Comparison of ENCODE assay signal across 2 cellular contexts in genomic region chr7:140485463-140486265, GRCh38.
TF ChIP-seq lines count a peak whose summit lies in the region.

No MANE protein-coding gene starts in this region.

TF ChIP-seq in Ishikawa, 13 proteins besides CTCF, POLR2A, EP300 and RAD21:
- TF ChIP-seq, protein P1, sequence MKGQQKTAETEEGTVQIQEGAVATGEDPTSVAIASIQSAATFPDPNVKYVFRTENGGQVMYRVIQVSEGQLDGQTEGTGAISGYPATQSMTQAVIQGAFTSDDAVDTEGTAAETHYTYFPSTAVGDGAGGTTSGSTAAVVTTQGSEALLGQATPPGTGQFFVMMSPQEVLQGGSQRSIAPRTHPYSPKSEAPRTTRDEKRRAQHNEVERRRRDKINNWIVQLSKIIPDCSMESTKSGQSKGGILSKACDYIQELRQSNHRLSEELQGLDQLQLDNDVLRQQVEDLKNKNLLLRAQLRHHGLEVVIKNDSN (IDR thresholded peaks at IDR 0.05), result peak; percentile 62
- TF ChIP-seq MAX (IDR thresholded peaks at IDR 0.05) (no peak), CEBPB (IDR thresholded peaks at IDR 0.05) (no peak)

TF ChIP-seq in K562, 482 proteins besides CTCF, POLR2A, EP300 and RAD21 (continued from another document and continues in another):
- TF ChIP-seq CEBPZ (IDR thresholded peaks at IDR 0.05; ENCODE audit: borderline replicate concordance, low read depth, low read length) (no peak), CBFA2T3 (IDR thresholded peaks at IDR 0.05) (peak; percentile 35; the same call in 1 of the 2 replicates), ZNF263 (CRISPR knock-in tag; IDR thresholded peaks at IDR 0.05; ENCODE audit: borderline replicate concordance) (0 out of 2 replicates have a peak, but pooled peaks have one; percentile 17), HDAC1 (IDR thresholded peaks at IDR 0.05) (0 out of 4 replicates have a peak, but pooled peaks of 1 of the 2 experiments have one; percentile 13), SMARCA4 (IDR thresholded peaks at IDR 0.05) (peak; percentile 40; the same call in 1 of the 2 replicates), HIVEP1 (CRISPR knock-in tag; IDR thresholded peaks at IDR 0.05) (0 out of 2 replicates have a peak, but pooled peaks have one; percentile 70), ZSCAN29 (IDR thresholded peaks at IDR 0.05) (no peak), RBM39 (optimal IDR thresholded peaks at IDR 0.05; ENCODE audit: low read depth, low read length) (no peak), NFE2 (IDR thresholded peaks at IDR 0.05; ENCODE audit: low read depth) (peak; percentile 83), HNRNPL (IDR thresholded peaks at IDR 0.05; ENCODE audit: low read depth, low read length) (no peak), C11orf30 (IDR thresholded peaks at IDR 0.05; ENCODE audit: low read depth) (peak; percentile 95), MIER1 (IDR thresholded peaks at IDR 0.05; ENCODE audit: low read depth) (no peak), HMG20B (CRISPR knock-in tag; IDR thresholded peaks at IDR 0.05) (no peak), ZNF79 (CRISPR knock-in tag; IDR thresholded peaks at IDR 0.05; ENCODE audit: low read depth) (no peak), CBFB (CRISPR knock-in tag; IDR thresholded peaks at IDR 0.05) (no peak), MAFF (IDR thresholded peaks at IDR 0.05; ENCODE audit: low read length) (peak; percentile 64), MAFG (tag; conservative IDR thresholded peaks at IDR 0.05) (peak; percentile 69), EP400 (IDR thresholded peaks at IDR 0.05) (0 out of 2 replicates have a peak, but pooled peaks have one; percentile 27), NCOA1 (IDR thresholded peaks at IDR 0.05; ENCODE audit: low read depth) (no peak), RBM25 (IDR thresholded peaks at IDR 0.05; ENCODE audit: low read depth, low read length, severe bottlenecking) (peak; percentile 15), MAFK (IDR thresholded peaks at IDR 0.05; ENCODE audit: low read length) (peak; percentile 49; the same call in 1 of the 2 replicates), CHAMP1 (IDR thresholded peaks at IDR 0.05) (peak; percentile 46; the same call in 1 of the 2 replicates), SRSF1 (IDR thresholded peaks at IDR 0.05; ENCODE audit: low read depth, low read length) (no peak), ZFP36 (IDR thresholded peaks at IDR 0.05; ENCODE audit: low read depth, low read length, partially characterized antibody) (no peak), ZNF311 (CRISPR knock-in tag; IDR thresholded peaks at IDR 0.05) (no peak), PHB2 (IDR thresholded peaks at IDR 0.05; ENCODE audit: low read depth) (no peak), ZNF512 (tag; IDR thresholded peaks at IDR 0.05) (no peak), DPF2 (IDR thresholded peaks at IDR 0.05) (peak; percentile 67)
- TF ChIP-seq, protein P2, sequence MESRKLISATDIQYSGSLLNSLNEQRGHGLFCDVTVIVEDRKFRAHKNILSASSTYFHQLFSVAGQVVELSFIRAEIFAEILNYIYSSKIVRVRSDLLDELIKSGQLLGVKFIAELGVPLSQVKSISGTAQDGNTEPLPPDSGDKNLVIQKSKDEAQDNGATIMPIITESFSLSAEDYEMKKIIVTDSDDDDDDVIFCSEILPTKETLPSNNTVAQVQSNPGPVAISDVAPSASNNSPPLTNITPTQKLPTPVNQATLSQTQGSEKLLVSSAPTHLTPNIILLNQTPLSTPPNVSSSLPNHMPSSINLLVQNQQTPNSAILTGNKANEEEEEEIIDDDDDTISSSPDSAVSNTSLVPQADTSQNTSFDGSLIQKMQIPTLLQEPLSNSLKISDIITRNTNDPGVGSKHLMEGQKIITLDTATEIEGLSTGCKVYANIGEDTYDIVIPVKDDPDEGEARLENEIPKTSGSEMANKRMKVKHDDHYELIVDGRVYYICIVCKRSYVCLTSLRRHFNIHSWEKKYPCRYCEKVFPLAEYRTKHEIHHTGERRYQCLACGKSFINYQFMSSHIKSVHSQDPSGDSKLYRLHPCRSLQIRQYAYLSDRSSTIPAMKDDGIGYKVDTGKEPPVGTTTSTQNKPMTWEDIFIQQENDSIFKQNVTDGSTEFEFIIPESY (CRISPR knock-in tag; IDR thresholded peaks at IDR 0.05), result peak; percentile 98
- TF ChIP-seq, protein P3, sequence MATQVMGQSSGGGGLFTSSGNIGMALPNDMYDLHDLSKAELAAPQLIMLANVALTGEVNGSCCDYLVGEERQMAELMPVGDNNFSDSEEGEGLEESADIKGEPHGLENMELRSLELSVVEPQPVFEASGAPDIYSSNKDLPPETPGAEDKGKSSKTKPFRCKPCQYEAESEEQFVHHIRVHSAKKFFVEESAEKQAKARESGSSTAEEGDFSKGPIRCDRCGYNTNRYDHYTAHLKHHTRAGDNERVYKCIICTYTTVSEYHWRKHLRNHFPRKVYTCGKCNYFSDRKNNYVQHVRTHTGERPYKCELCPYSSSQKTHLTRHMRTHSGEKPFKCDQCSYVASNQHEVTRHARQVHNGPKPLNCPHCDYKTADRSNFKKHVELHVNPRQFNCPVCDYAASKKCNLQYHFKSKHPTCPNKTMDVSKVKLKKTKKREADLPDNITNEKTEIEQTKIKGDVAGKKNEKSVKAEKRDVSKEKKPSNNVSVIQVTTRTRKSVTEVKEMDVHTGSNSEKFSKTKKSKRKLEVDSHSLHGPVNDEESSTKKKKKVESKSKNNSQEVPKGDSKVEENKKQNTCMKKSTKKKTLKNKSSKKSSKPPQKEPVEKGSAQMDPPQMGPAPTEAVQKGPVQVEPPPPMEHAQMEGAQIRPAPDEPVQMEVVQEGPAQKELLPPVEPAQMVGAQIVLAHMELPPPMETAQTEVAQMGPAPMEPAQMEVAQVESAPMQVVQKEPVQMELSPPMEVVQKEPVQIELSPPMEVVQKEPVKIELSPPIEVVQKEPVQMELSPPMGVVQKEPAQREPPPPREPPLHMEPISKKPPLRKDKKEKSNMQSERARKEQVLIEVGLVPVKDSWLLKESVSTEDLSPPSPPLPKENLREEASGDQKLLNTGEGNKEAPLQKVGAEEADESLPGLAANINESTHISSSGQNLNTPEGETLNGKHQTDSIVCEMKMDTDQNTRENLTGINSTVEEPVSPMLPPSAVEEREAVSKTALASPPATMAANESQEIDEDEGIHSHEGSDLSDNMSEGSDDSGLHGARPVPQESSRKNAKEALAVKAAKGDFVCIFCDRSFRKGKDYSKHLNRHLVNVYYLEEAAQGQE (CRISPR knock-in tag; IDR thresholded peaks at IDR 0.05; ENCODE audit: low read depth), result no peak
- TF ChIP-seq, protein P1 (CRISPR knock-in tag; IDR thresholded peaks at IDR 0.05), result peak; percentile 52
